ENCODE assay signal across 1 cellular context in the genomic region with DNA sequence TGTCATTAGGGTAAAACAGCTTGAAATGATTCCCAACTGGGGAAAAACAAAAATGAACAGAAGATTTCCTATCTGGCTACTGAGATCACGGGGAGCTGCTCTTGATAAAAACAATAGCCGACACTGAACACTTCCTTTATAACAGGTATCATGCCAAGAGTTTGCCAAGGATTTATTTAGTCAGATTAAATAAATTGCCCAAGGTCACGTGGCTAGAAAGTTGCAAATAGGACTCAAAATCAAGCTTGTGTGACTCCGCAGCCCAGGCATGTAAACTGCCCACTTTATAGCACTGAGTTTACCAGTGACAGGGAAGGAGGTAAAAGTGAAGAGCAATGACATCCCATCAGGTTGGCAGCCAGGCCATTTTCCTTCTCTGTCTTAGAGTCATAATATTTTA.
TF ChIP-seq lines count a peak whose summit lies in the region.

No MANE protein-coding gene starts in this region.

TF ChIP-seq in SK-N-SH, 30 proteins besides CTCF, POLR2A, EP300 and RAD21 (continued from another document):
- TF ChIP-seq ZBTB33 (IDR thresholded peaks at IDR 0.05; ENCODE audit: borderline replicate concordance, low read depth) = no peak
- TF ChIP-seq FOSL2 (IDR thresholded peaks at IDR 0.05; ENCODE audit: borderline replicate concordance, low read depth) = no peak
- TF ChIP-seq PBX3 (IDR thresholded peaks at IDR 0.05) = no peak
- no peak for TF ChIP-seq NRF1 (IDR thresholded peaks at IDR 0.05; ENCODE audit: low read depth, low read length)
- no peak for TF ChIP-seq USF1 (IDR thresholded peaks at IDR 0.05; ENCODE audit: borderline replicate concordance, low read depth)
- TF ChIP-seq TEAD4 (IDR thresholded peaks at IDR 0.05; ENCODE audit: borderline replicate concordance, insufficient read depth) = no peak
- TF ChIP-seq, protein P1, sequence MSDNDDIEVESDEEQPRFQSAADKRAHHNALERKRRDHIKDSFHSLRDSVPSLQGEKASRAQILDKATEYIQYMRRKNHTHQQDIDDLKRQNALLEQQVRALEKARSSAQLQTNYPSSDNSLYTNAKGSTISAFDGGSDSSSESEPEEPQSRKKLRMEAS (IDR thresholded peaks at IDR 0.05; ENCODE audit: low read depth) = no peak
- TF ChIP-seq GABPA (IDR thresholded peaks at IDR 0.05; ENCODE audit: low read depth) = no peak
- TF ChIP-seq FOXM1 (IDR thresholded peaks at IDR 0.05; ENCODE audit: low read depth) = no peak
